ENCODE assay signal across 10 cellular contexts in genomic region chr4:23889368-23889767, GRCh38. TPM values are rescaled to one million over a fixed set of nuclear protein-coding genes. Genes with fewer than 3 reads are reported as not detected.
DNase-seq lines count a peak whose midpoint lies in the region; ATAC-seq and TF ChIP-seq lines count a peak whose summit lies in the region.
"Had no signal": no experiment of that assay in that cellular context is flagged by ENCODE, and none has a peak within 500 bp of the region (broad histone marks: within the 10 kb centered on the region; RNA-seq: fewer than 3 reads in every experiment).

No MANE protein-coding gene starts in this region.

- peaks cover 28 to 37% (median 34%) of the 10 kb centered on the region in 3 donors for H3K27me3 Mint-ChIP-seq in CD14-positive monocyte (ENCODE audit: low read depth in 3 of 3)
- H3K27me3 Mint-ChIP-seq in T-cell: peaks cover 14 to 17% of the 10 kb centered on the region in 2 donors

- H3K36me3 Mint-ChIP-seq in CD14-positive monocyte (no peaks in the 10 kb centered on the region), T-cell (no peaks in the 10 kb centered on the region)

- WGBS in gastroesophageal sphincter (ENCODE audit: low coverage in 1 of 2), 2 donors: 0 to 3% methylated on average over 3 of the region's 3 CpGs
- 0 to 1% (median 0%) methylated on average over 3 of the region's 3 CpGs for WGBS in psoas muscle, 3 donors

- ATAC-seq in T-cell (replicated peaks in 1 of 4) (peak in 1 of 4 experiments; percentile 10), gastroesophageal sphincter (no peak), psoas muscle (peak in 3 of 4 donors; percentile 12 to 17 (median 15)), HG02798 (IDR thresholded peaks at IDR 0.05; ENCODE audit: poor library complexity, unreplicated experiment) (no peak), GM18867 (IDR thresholded peaks at IDR 0.05; ENCODE audit: unreplicated experiment) (no peak)

- POLR2A ChIA-PET in T-cell (lab: Charles Lee): no interaction called here

- TF ChIP-seq POLR2A in gastroesophageal sphincter (IDR thresholded peaks at IDR 0.05): no peak

- peak overlapping the region in 1 of 7 donors; percentile 9 for H3K27ac Mint-ChIP-seq in CD14-positive monocyte
- H3K27ac Mint-ChIP-seq in T-cell: no peak overlapping the region

- TF ChIP-seq CTCF in CD14-positive monocyte (IDR thresholded peaks at IDR 0.05) (no peak), gastroesophageal sphincter (IDR thresholded peaks at IDR 0.05) (no peak), psoas muscle (IDR thresholded peaks at IDR 0.05) (no peak)

- H3K4me1 ChIP-seq in gastroesophageal sphincter (peaks cover 0 to 63% (median 0%) of the 10 kb centered on the region in 3 donors), psoas muscle (peaks cover 4% of the 10 kb centered on the region)

- H3K9me3 Mint-ChIP-seq in CD14-positive monocyte: peaks cover 0 to 3% (median 2%) of the 10 kb centered on the region in 7 donors
- peaks cover 0 to 3% (median 0%) of the 10 kb centered on the region in 3 donors for H3K9me3 Mint-ChIP-seq in T-cell

- peak overlapping the region; percentile 82 to 87 (median 84) for H3K27ac ChIP-seq in gastroesophageal sphincter
- peak overlapping the region; percentile 95 for H3K27ac ChIP-seq in psoas muscle

- no peak for DNase-seq in CD14-positive monocyte (ENCODE audit: low spot score)
- DNase-seq in T-cell: no peak
- no peak for DNase-seq in psoas muscle
- no peak for DNase-seq in mesenteric fat pad (ENCODE audit: low spot score)
- DNase-seq in T-helper 2 cell: no peak
- DNase-seq: activated CD4-positive, alpha-beta T cell treated with anti-CD3 and anti-CD28 coated beads for 1 hour; stimulated activated CD4-positive, alpha-beta T cell treated with anti-CD3 and anti-CD28 coated beads, Interleukin-4, amount 100 ng/mL, for 1 hour had no signal

- H3K27me3 ChIP-seq in gastroesophageal sphincter (no peaks in the 10 kb centered on the region), psoas muscle (ENCODE audit: insufficient read depth in 3 of 3, low read length in 2 of 3) (no peaks in the 10 kb centered on the region)

- H3K4me1 Mint-ChIP-seq in CD14-positive monocyte: peaks cover 22% of the 10 kb centered on the region
- peaks cover 16 to 28% (median 22%) of the 10 kb centered on the region in 3 donors for H3K4me1 Mint-ChIP-seq in T-cell

- H3K4me3 ChIP-seq in gastroesophageal sphincter: peak overlapping the region; percentile 54 to 84
- H3K4me3 ChIP-seq in psoas muscle: peak overlapping the region; percentile 76

- intact Hi-C loops in CD14-positive monocyte (cut with micrococcal nuclease): no loop called here
- intact Hi-C loops in psoas muscle (cut with DNase I): loop anchor here in 1 of 2 donors (5.0 kb wide), 1 partner anchor 43 kb away; no protein-coding TSS in a partner anchor

- H3K9me3 ChIP-seq in gastroesophageal sphincter (no peaks in the 10 kb centered on the region), psoas muscle (no peaks in the 10 kb centered on the region)

- peak overlapping the region; percentile 56 to 83 for H3K4me3 Mint-ChIP-seq in CD14-positive monocyte
- H3K4me3 Mint-ChIP-seq in T-cell: peak overlapping the region in 2 of 3 donors; percentile 46 to 61

- CTCF ChIA-PET in T-cell (lab: Charles Lee): interaction anchor here in 1 of 2 donors (0.7 kb wide), 1 partner anchor 16 kb away, joined by 3 read pairs; no protein-coding TSS in a partner anchor

- TF ChIP-seq EP300 in gastroesophageal sphincter (IDR thresholded peaks at IDR 0.05): no peak

- no peaks in the 10 kb centered on the region for H3K36me3 ChIP-seq in gastroesophageal sphincter
- no peaks in the 10 kb centered on the region for H3K36me3 ChIP-seq in psoas muscle (ENCODE audit: insufficient read depth in 1 of 2, low read depth in 1 of 2)

RNA-seq across cellular contexts. Expression of gene PPARGC1A, which starts 0.5 kb away (rescaled TPM):
- polyA plus RNA-seq in CD14-positive monocyte: 1 to 10 TPM in 1 of 2 donors, under 1 TPM in 1; 0.58 to 1.1 TPM
- not detected for total RNA-seq in T-cell
- total RNA-seq in gastroesophageal sphincter: 10 to 100 TPM in 2 of 4 donors, 1 to 10 TPM in 2; 5.8 to 43.7 (median 18.3) TPM
- 10 to 100 TPM in 3 of 4 donors, 1 to 10 TPM in 1; 7.8 to 89.3 (median 53.0) TPM for total RNA-seq in psoas muscle
- 10 to 100 TPM; 13.0 to 64.3 (median 33.1) TPM for polyA plus RNA-seq in psoas muscle
- 9.7 TPM for total RNA-seq in mesenteric fat pad

Comparison
In these comparisons a context has a peak if more than half of its experiments do, and no peak if none do; other contexts are left out.
1. ATAC-seq: peak in psoas muscle (3 of 4); none in gastroesophageal sphincter (single experiment), HG02798 (single experiment) and GM18867 (single experiment).
2. RNA of gene PPARGC1A, which starts 0.5 kb away (total RNA-seq): 7.8 to 89.3 TPM in psoas muscle, 5.8 to 43.7 TPM in gastroesophageal sphincter and 9.7 TPM in mesenteric fat pad (single experiment); not detected in T-cell; every median in the first group is over 4 times any median in the second.